In genomic region chr14:101947904-101948665, GRCh38 we compare ENCODE assay signal across 8 cellular contexts. TPM values are rescaled to one million over a fixed set of nuclear protein-coding genes. Genes with fewer than 3 reads are reported as not detected.
A peak's percentile ranks its signal among the peaks of the same experiment; 100 is the strongest.
DNase-seq lines count a peak whose midpoint lies in the region; ATAC-seq and TF ChIP-seq lines count a peak whose summit lies in the region.

No MANE protein-coding gene starts in this region.

- H3K4me1 Mint-ChIP-seq in activated naive CD8-positive, alpha-beta T cell (ENCODE audit: low read depth) = peaks cover 22% of the 10 kb centered on the region

- no peak for TF ChIP-seq CTCF in GM10266 (IDR thresholded peaks at IDR 0.05; ENCODE audit: control insufficient read depth, insufficient read depth, low read depth, missing control alignments)
- TF ChIP-seq CTCF in suprapubic skin (IDR thresholded peaks at IDR 0.05) = no peak

- no peaks in the 10 kb centered on the region for H3K36me3 ChIP-seq in suprapubic skin

- H3K27ac Mint-ChIP-seq in activated naive CD8-positive, alpha-beta T cell = peak overlapping the region; percentile 94

- peaks cover 20% of the 10 kb centered on the region for H3K4me1 ChIP-seq in suprapubic skin

- no peaks in the 10 kb centered on the region for H3K27me3 ChIP-seq in suprapubic skin

- H3K27ac ChIP-seq in suprapubic skin = peak overlapping the region; percentile 92

- peak overlapping the region; percentile 95 for H3K4me3 Mint-ChIP-seq in activated naive CD8-positive, alpha-beta T cell

- TF ChIP-seq POLR2A in suprapubic skin (IDR thresholded peaks at IDR 0.05) = peak; percentile 84 to 89

- ATAC-seq in HG02623 (IDR thresholded peaks at IDR 0.05; ENCODE audit: unreplicated experiment) (peak; percentile 98), SK-N-SH treated with all-trans-retinoic acid at 6 μM for 48 hours (peak; percentile 98)

- H3K4me3 ChIP-seq in suprapubic skin = peak overlapping the region; percentile 62

- H3K36me3 Mint-ChIP-seq in activated naive CD8-positive, alpha-beta T cell = no peaks in the 10 kb centered on the region

- DNase-seq in GM10266 (ENCODE audit: extremely low spot score) (peak; percentile 98), NCI-H1092 treated with DMSO at 0.1 percent for 48 hours (lab: John Stamatoyannopoulos, UW) (peak; percentile 99), glomerular endothelial cell (ENCODE audit: extremely low read depth, low read depth, low spot score) (peak; percentile 98), nucleus accumbens (lab: John Stamatoyannopoulos, UW) (peak; percentile 95 to 100 (median 99)), suprapubic skin (ENCODE audit: low spot score in 2 of 2) (peak; percentile 100)

- H3K9me3 Mint-ChIP-seq in activated naive CD8-positive, alpha-beta T cell (ENCODE audit: low read depth) = no peaks in the 10 kb centered on the region

- peaks cover 17% of the 10 kb centered on the region for H3K27me3 Mint-ChIP-seq in activated naive CD8-positive, alpha-beta T cell

- peak; percentile 76 for TF ChIP-seq EP300 in suprapubic skin (IDR thresholded peaks at IDR 0.05)

- H3K9me3 ChIP-seq in suprapubic skin = no peaks in the 10 kb centered on the region

- under 1% methylated on average over 34 of the region's 53 CpGs for WGBS in suprapubic skin

TF ChIP-seq in SK-N-SH treated with all-trans-retinoic acid at 6 μM for 48 hours, 23 proteins besides CTCF, POLR2A, EP300 and RAD21:
- no peak for TF ChIP-seq BACH2 (CRISPR knock-in tag; IDR thresholded peaks at IDR 0.05; ENCODE audit: borderline replicate concordance)
- no peak for TF ChIP-seq TCF4 (CRISPR knock-in tag; IDR thresholded peaks at IDR 0.05; ENCODE audit: borderline replicate concordance)
- TF ChIP-seq TOX (CRISPR knock-in tag; IDR thresholded peaks at IDR 0.05; ENCODE audit: borderline replicate concordance) = peak; percentile 53; the same call in 1 of the 2 replicates
- TF ChIP-seq SNAI2 (CRISPR knock-in tag; IDR thresholded peaks at IDR 0.05) = peak; percentile 79; the same call in 1 of the 2 replicates
- no peak for TF ChIP-seq ZNF70 (CRISPR knock-in tag; IDR thresholded peaks at IDR 0.05)
- peak; percentile 46; the same call in 1 of the 2 replicates for TF ChIP-seq ZFP3 (CRISPR knock-in tag; IDR thresholded peaks at IDR 0.05)
- TF ChIP-seq CSRNP3 (CRISPR knock-in tag; IDR thresholded peaks at IDR 0.05) = no peak
TF ChIP-seq in SK-N-SH treated with all-trans-retinoic acid at 6 μM for 48 hours: peak in this region for 3.

RNA-seq across cellular contexts. Expression of gene DYNC1H1, which starts 16.3 kb away (rescaled TPM):
- 829 and 995 TPM in 2 replicates for total RNA-seq in glomerular endothelial cell
- 100 to 1,000 TPM; 556 to 753 (median 634) TPM for total RNA-seq in suprapubic skin

Comparison
In these comparisons a context has a peak if more than half of its experiments do, and no peak if none do; other contexts are left out.
1. Peak in every context shown above with its lines: DNase-seq, ATAC-seq, H3K4me3 ChIP-seq and H3K27ac ChIP-seq.